ENCODE assay signal across 14 cellular contexts in the genomic region with DNA sequence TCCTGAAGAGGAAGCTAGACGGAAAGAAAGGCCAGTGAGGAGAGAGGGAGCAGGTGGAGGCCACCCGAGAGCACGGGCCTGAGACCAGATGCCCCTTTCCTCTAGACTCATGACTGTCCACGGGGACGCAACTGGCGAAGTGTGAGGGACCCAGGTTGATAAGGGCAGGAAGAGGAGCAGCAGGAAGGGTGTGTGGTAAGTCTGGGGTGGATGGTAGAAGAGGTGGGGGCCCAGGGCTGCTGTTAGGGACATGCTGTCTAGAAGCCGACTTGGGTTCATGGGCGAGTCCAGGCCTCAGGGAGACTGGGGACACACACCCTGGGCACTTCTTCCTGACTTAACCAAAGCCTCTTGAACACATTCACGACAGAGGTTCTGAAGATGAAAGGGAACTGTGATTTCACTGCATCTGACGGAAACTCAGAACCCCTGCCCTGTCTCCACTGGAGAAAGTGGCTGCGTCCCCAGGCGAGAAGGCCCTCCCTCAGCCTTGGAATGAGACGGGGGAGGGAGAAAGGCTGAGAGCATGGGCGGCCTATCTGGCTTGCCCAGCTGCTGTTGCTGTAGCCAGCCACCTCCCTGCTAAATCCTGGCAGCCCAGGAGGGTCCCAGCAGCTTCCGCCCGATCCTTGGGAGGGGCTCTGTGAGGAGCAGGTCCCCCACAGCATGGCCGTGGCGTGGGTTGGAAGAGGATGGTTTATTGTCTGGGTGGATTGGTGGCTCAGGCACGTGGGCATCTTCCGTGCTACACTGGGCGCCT. TPM values are rescaled to one million over a fixed set of nuclear protein-coding genes. Genes with fewer than 3 reads are reported as not detected.
DNase-seq lines count a peak whose midpoint lies in the region; TF ChIP-seq lines count a peak whose summit lies in the region.
"Had no signal": no experiment of that assay in that cellular context is flagged by ENCODE, and none has a peak within 500 bp of the region (broad histone marks: within the 10 kb centered on the region; RNA-seq: fewer than 3 reads in every experiment).

No MANE protein-coding gene starts in this region.

- no peaks in the 10 kb centered on the region for H3K27me3 ChIP-seq in breast epithelium
- no peaks in the 10 kb centered on the region for H3K27me3 ChIP-seq in mammary epithelial cell (ENCODE audit: insufficient read depth, low read length)
- no peaks in the 10 kb centered on the region for H3K27me3 ChIP-seq in osteoblast (ENCODE audit: insufficient read depth, low read length)
- H3K27me3 ChIP-seq in vagina: no peaks in the 10 kb centered on the region

- in situ Hi-C loops in mammary epithelial cell (cut with MboI; ENCODE audit: low sequenced_read_pairs in 2 of 2): loop anchor here in 1 of 2 donors (10.0 kb wide), 1 partner anchor 184 kb away; no protein-coding TSS in a partner anchor

- intact Hi-C loops in breast epithelium (cut with DNase I; ENCODE audit: low total_unique reads) (no loop called here), mammary epithelial cell (cut with micrococcal nuclease) (no loop called here), vagina (cut with DNase I) (no loop called here)

- H3K9me3 ChIP-seq in breast epithelium (no peaks in the 10 kb centered on the region), mammary epithelial cell (replicated peaks; ENCODE audit: insufficient read depth, low read length) (no peaks in the 10 kb centered on the region), osteoblast (ENCODE audit: low read depth, low read length) (no peaks in the 10 kb centered on the region), vagina (no peaks in the 10 kb centered on the region)

- H3K27ac ChIP-seq in breast epithelium (peak overlapping the region; percentile 74 to 89), mammary epithelial cell (ENCODE audit: insufficient read depth, low read depth, low read length) (no peak overlapping the region), osteoblast (ENCODE audit: low read depth, low read length) (peak overlapping the region; percentile 97), vagina (peak overlapping the region; percentile 95)
- H3K27ac ChIP-seq: WERI-Rb-1 had no signal

- H3K9ac ChIP-seq in mammary epithelial cell (ENCODE audit: insufficient read depth, low read length): no peak overlapping the region

- H2AFZ ChIP-seq in mammary epithelial cell (ENCODE audit: low read depth, low read length) (no peak overlapping the region), osteoblast (ENCODE audit: low read length) (no peak overlapping the region)

- H4K20me1 ChIP-seq in mammary epithelial cell (ENCODE audit: insufficient read depth, low read length) (no peaks in the 10 kb centered on the region), osteoblast (ENCODE audit: insufficient read depth, low read length) (no peaks in the 10 kb centered on the region)

- 94% methylated on average over 13 of the region's 21 CpGs for WGBS in mammary epithelial cell (ENCODE audit: low coverage, missing lambda C conversion rate)

- BruUV-seq in mammary epithelial cell (replicated peaks; lab: Mats Ljungman, UMichigan): no TSS peak

- CTCF ChIA-PET in mammary epithelial cell (lab: Charles Lee; ENCODE audit: low non-redundant PET): no interaction called here

- DNase-seq in breast epithelium (ENCODE audit: low spot score in 2 of 2) (no peak), mammary epithelial cell (no peak), fibroblast of pulmonary artery (ENCODE audit: low read depth) (peak; percentile 38), osteoblast (ENCODE audit: insufficient read length, low spot score, missing footprints) (peak; percentile 85), vagina (ENCODE audit: extremely low spot score in 2 of 2) (no peak), mesenteric fat pad (ENCODE audit: low spot score) (no peak), NCI-H69 (lab: John Stamatoyannopoulos, UW) (no peak), foreskin melanocyte (no peak)
- DNase-seq: C1 segment of cervical spinal cord, NCI-H1694, PC-3, WERI-Rb-1 had no signal

- H3K79me2 ChIP-seq in mammary epithelial cell (ENCODE audit: insufficient read depth, low read length) (no peaks in the 10 kb centered on the region), osteoblast (ENCODE audit: insufficient read depth, low read length) (peaks cover 25% of the 10 kb centered on the region)

- H3K4me2 ChIP-seq in mammary epithelial cell (ENCODE audit: insufficient read depth, low read depth, low read length) (no peak overlapping the region), osteoblast (ENCODE audit: insufficient read depth, low read length) (no peak overlapping the region)

- dilution Hi-C loops in mammary epithelial cell (cut with HindIII; ENCODE audit: low sequenced_read_pairs): loop anchor here (10.0 kb wide), 3 partner anchors 64 to 284 kb away; no protein-coding TSS in a partner anchor

- H3K4me3 ChIP-seq in breast epithelium (peak overlapping the region in 1 of 3 donors; percentile 19), mammary epithelial cell (replicated peaks in 1 of 3; ENCODE audit: insufficient read depth in 1 of 3, low read depth in 2 of 3, low read length in 3 of 3) (no peak overlapping the region), fibroblast of pulmonary artery (replicated peaks; ENCODE audit: low read depth, low read length) (no peak overlapping the region), osteoblast (ENCODE audit: insufficient read depth, low read length) (no peak overlapping the region), vagina (no peak overlapping the region)

- TF ChIP-seq POLR2A in breast epithelium (IDR thresholded peaks at IDR 0.05) (no peak), vagina (IDR thresholded peaks at IDR 0.05) (no peak)

- TF ChIP-seq CTCF in breast epithelium (IDR thresholded peaks at IDR 0.05) (no peak), mammary epithelial cell (conservative IDR thresholded peaks at IDR 0.05 in 1 of 2, IDR thresholded peaks at IDR 0.05 in 1 of 2; ENCODE audit: extremely low read depth in 1 of 2, insufficient read depth in 1 of 2, low read depth in 1 of 2, low read length in 2 of 2) (no peak), fibroblast of pulmonary artery (IDR thresholded peaks at IDR 0.05; ENCODE audit: low read length, missing control alignments) (no peak), osteoblast (IDR thresholded peaks at IDR 0.05; ENCODE audit: extremely low read depth, low read depth, low read length) (no peak), vagina (IDR thresholded peaks at IDR 0.05) (no peak)

- H3K4me1 ChIP-seq in breast epithelium (peaks cover 0 to 2% of the 10 kb centered on the region in 2 donors), mammary epithelial cell (ENCODE audit: insufficient read depth, low read length) (no peaks in the 10 kb centered on the region), osteoblast (ENCODE audit: insufficient read depth, low read length) (peaks cover 39% of the 10 kb centered on the region), vagina (peaks cover 62% of the 10 kb centered on the region)

- H3K36me3 ChIP-seq in breast epithelium: no peaks in the 10 kb centered on the region
- no peaks in the 10 kb centered on the region for H3K36me3 ChIP-seq in mammary epithelial cell (ENCODE audit: insufficient read depth, low read length)
- peaks cover 56% of the 10 kb centered on the region for H3K36me3 ChIP-seq in osteoblast (ENCODE audit: insufficient read depth, low read length)
- peaks cover 0 to 23% of the 10 kb centered on the region in 2 donors for H3K36me3 ChIP-seq in vagina

RNA-seq across cellular contexts. Expression of gene HIC1, which starts 6.0 kb away (rescaled TPM):
- total RNA-seq in breast epithelium: 10 to 100 TPM; 12.6 to 16.4 (median 12.7) TPM
- total RNA-seq in mammary epithelial cell: 1 to 10 TPM in 1 of 2 donors, under 1 TPM in 1; 0.67 to 1.3 TPM
- polyA plus RNA-seq in mammary epithelial cell: 0.20 TPM
- polyA minus RNA-seq in mammary epithelial cell: not detected
- 18.5 and 19.7 TPM in 2 replicates for total RNA-seq in osteoblast
- 33.1 TPM for total RNA-seq in vagina
- 34.4 TPM for total RNA-seq in mesenteric fat pad

RNA-seq across cellular contexts. Expression of gene OVCA2, which starts 19.0 kb away (rescaled TPM):
- total RNA-seq in breast epithelium: 10 to 100 TPM; 24.3 to 35.4 (median 32.5) TPM
- total RNA-seq in mammary epithelial cell: 10 to 100 TPM; 44.1 to 65.7 TPM
- polyA plus RNA-seq in mammary epithelial cell: 68.4 TPM
- 28.3 TPM for polyA minus RNA-seq in mammary epithelial cell
- total RNA-seq in osteoblast: 59.0 and 61.3 TPM in 2 replicates
- 24.3 TPM for total RNA-seq in vagina
- 23.6 TPM for total RNA-seq in mesenteric fat pad

RNA-seq across cellular contexts. Expression of gene DPH1, which starts 30.9 kb away (rescaled TPM):
- 10 to 100 TPM; 28.3 to 66.6 (median 55.7) TPM for total RNA-seq in breast epithelium
- 10 to 100 TPM; 29.0 to 36.2 TPM for total RNA-seq in mammary epithelial cell
- polyA plus RNA-seq in mammary epithelial cell: 27.4 TPM
- 64.4 TPM for polyA minus RNA-seq in mammary epithelial cell
- total RNA-seq in osteoblast: 52.7 and 63.7 TPM in 2 replicates
- total RNA-seq in vagina: 43.0 TPM
- 35.6 TPM for total RNA-seq in mesenteric fat pad

RNA-seq across cellular contexts. Expression of gene RTN4RL1, which starts 35.7 kb away (rescaled TPM):
- total RNA-seq in breast epithelium (10 to 100 TPM in 2 of 3 donors, 1 to 10 TPM in 1; 3.8 to 19.6 (median 14.1) TPM), mammary epithelial cell (1 to 10 TPM in 1 of 2 donors, under 1 TPM in 1; under 0.01 to 5.7 TPM), osteoblast (1.1 and 1.5 TPM in 2 replicates), vagina (3.7 TPM), mesenteric fat pad (11.2 TPM)
- 2.5 TPM for polyA plus RNA-seq in mammary epithelial cell
- polyA minus RNA-seq in mammary epithelial cell: 1.6 TPM
- total RNA-seq: epithelial cell of proximal tubule, kidney epithelial cell had no signal

Comparison
In these comparisons a context has a peak if more than half of its experiments do, and no peak if none do; other contexts are left out.
1. DNase-seq: peak in fibroblast of pulmonary artery (single experiment) and osteoblast (single experiment); none in breast epithelium (0 of 2), mammary epithelial cell (single experiment), vagina (0 of 2), mesenteric fat pad (single experiment), NCI-H69 (single experiment) and foreskin melanocyte (single experiment).